In the genomic region with DNA sequence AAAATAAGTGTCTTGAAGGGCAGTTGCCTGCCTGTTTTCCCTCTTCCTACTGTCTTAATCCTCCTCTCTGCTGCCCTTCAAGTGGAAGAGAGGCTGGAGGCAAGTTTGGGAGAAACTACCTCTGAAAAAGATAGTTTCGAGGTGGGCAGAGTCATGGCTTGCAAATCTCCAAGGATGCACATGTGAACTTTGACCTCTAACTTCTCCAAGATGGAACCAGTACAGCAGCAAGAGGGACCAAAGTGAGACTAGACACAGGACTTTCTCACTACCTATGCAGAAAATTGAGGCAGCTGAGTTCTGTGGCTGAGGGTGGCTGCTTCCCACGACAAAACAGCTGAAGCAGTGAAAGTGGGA, we compare ENCODE assay signal across 9 cellular contexts. TPM values are rescaled to one million over a fixed set of nuclear protein-coding genes. Genes with fewer than 3 reads are reported as not detected.
DNase-seq lines count a peak whose midpoint lies in the region; ATAC-seq, FAIRE-seq and TF ChIP-seq lines count a peak whose summit lies in the region.
"Had no signal": no experiment of that assay in that cellular context is flagged by ENCODE, and none has a peak within 500 bp of the region (broad histone marks: within the 10 kb centered on the region; RNA-seq: fewer than 3 reads in every experiment).

No MANE protein-coding gene starts in this region.

- 79% methylated on average over 2 of the region's 2 CpGs for WGBS in A549 (ENCODE audit: missing lambda C conversion rate)

- H3K27me3 ChIP-seq in GM23338 (ENCODE audit: insufficient read depth) (peaks cover 52% of the 10 kb centered on the region), A673 (replicated peaks; ENCODE audit: insufficient read depth, low read depth, low read length, poor library complexity) (no peaks in the 10 kb centered on the region)

- CTCF ChIA-PET in A549 (lab: Yijun Ruan, JAX) = interaction anchor here (0.6 to 6.1 kb wide), 35 partner anchors 9 to 349 kb away, joined by 3 to 76 read pairs (median 4); a partner anchor contains a TSS
- CTCF ChIA-PET in A673 (lab: Charles Lee) = interaction anchor here (1.0 kb wide), 1 partner anchor 8 kb away, joined by 3 read pairs; no protein-coding TSS in a partner anchor

- no peak overlapping the region for H3K27ac Mint-ChIP-seq in GM23338
- no peak overlapping the region for H3K27ac Mint-ChIP-seq in activated naive CD8-positive, alpha-beta T cell treated with anti-CD3 and anti-CD28 coated beads for 36 hours

- H3K9me2 ChIP-seq in GM23338 (ENCODE audit: insufficient read depth) = no peaks in the 10 kb centered on the region

- peaks cover 54% of the 10 kb centered on the region for H3K27me3 Mint-ChIP-seq in GM23338 (ENCODE audit: insufficient read depth, low read depth, poor library complexity)
- peaks cover 47% of the 10 kb centered on the region for H3K27me3 Mint-ChIP-seq in activated naive CD8-positive, alpha-beta T cell treated with anti-CD3 and anti-CD28 coated beads for 36 hours

- H3K36me3 Mint-ChIP-seq in GM23338 (ENCODE audit: low read depth) = no peaks in the 10 kb centered on the region
- no peaks in the 10 kb centered on the region for H3K36me3 Mint-ChIP-seq in activated naive CD8-positive, alpha-beta T cell treated with anti-CD3 and anti-CD28 coated beads for 36 hours

- H3K9me3 Mint-ChIP-seq in GM23338 = no peaks in the 10 kb centered on the region
- H3K9me3 Mint-ChIP-seq in activated naive CD8-positive, alpha-beta T cell treated with anti-CD3 and anti-CD28 coated beads for 36 hours = no peaks in the 10 kb centered on the region

- POLR2A ChIA-PET in A549 (lab: Yijun Ruan, JAX) = interaction anchor here (1.2 kb wide), 1 partner anchor 492 kb away, joined by 3 read pairs; no protein-coding TSS in a partner anchor
- POLR2A ChIA-PET in A673 (lab: Charles Lee; ENCODE audit: low non-redundant PET) = no interaction called here

- TF ChIP-seq RAD21 in A549 (conservative IDR thresholded peaks at IDR 0.05 in 1 of 2, IDR thresholded peaks at IDR 0.05 in 1 of 2) = no peak

- ATAC-seq in A549 (no peak), GM23338 (no peak)

- H2AFZ ChIP-seq in GM23338 = peak overlapping the region; percentile 91; the same call in 1 of the 2 replicates

- TF ChIP-seq CTCF in A549 (IDR thresholded peaks at IDR 0.05) (no peak), GM23338 (conservative IDR thresholded peaks at IDR 0.05; ENCODE audit: low read depth in 2 of 2) (no peak), A673 (conservative IDR thresholded peaks at IDR 0.05; ENCODE audit: low read depth, low read length) (no peak)

- H3K9me3 ChIP-seq in A549 (no peaks in the 10 kb centered on the region), A673 (ENCODE audit: low read depth, low read length, poor library complexity, severe bottlenecking) (no peaks in the 10 kb centered on the region)
- H3K9me3 ChIP-seq: sigmoid colon had no signal

- TF ChIP-seq POLR2A in A549 (IDR thresholded peaks at IDR 0.05; ENCODE audit: low read length) = no peak

- DNase-seq in A549 (ENCODE audit: low read depth in 1 of 2, low spot score in 1 of 2) (no peak), GM23338 (ENCODE audit: low spot score) (no peak), A673 (ENCODE audit: low spot score) (no peak), inferior parietal cortex (ENCODE audit: extremely low spot score) (no peak)
- no peak for DNase-seq in activated naive CD8-positive, alpha-beta T cell treated with anti-CD3 and anti-CD28 coated beads for 36 hours
- DNase-seq in stimulated activated CD4-positive, alpha-beta T cell treated with anti-CD3 and anti-CD28 coated beads, Interleukin-4, amount 100 ng/mL, for 4 hours = no peak
- DNase-seq: SIG-M5 had no signal

- peak overlapping the region; percentile 65 for H3K4me3 Mint-ChIP-seq in GM23338
- peak overlapping the region; percentile 57 for H3K4me3 Mint-ChIP-seq in activated naive CD8-positive, alpha-beta T cell treated with anti-CD3 and anti-CD28 coated beads for 36 hours

- no TSS peak for BruUV-seq in A673 (replicated peaks; lab: Mats Ljungman, UMichigan)

- H3K36me3 ChIP-seq in GM23338 (ENCODE audit: insufficient read depth) (no peaks in the 10 kb centered on the region), A673 (ENCODE audit: insufficient read depth, low read length, poor library complexity, severe bottlenecking) (no peaks in the 10 kb centered on the region)
- H3K36me3 ChIP-seq: sigmoid colon had no signal

- peaks cover 14% of the 10 kb centered on the region for H3F3A ChIP-seq in GM23338 (replicated peaks; ENCODE audit: low read depth)

- H3K79me2 ChIP-seq in GM23338 (replicated peaks; ENCODE audit: insufficient read depth) = no peaks in the 10 kb centered on the region

- H4K20me1 ChIP-seq in GM23338 (replicated peaks; ENCODE audit: insufficient read depth) = peaks cover 4% of the 10 kb centered on the region; the same call in 1 of the 2 replicates

- H3K4me1 Mint-ChIP-seq in GM23338 = peaks cover 35% of the 10 kb centered on the region
- H3K4me1 Mint-ChIP-seq in activated naive CD8-positive, alpha-beta T cell treated with anti-CD3 and anti-CD28 coated beads for 36 hours = peaks cover 39% of the 10 kb centered on the region

- intact Hi-C loops in A673 (cut with micrococcal nuclease; ENCODE audit: unreplicated experiment) = no loop called here

- H3K4me2 ChIP-seq in A549 (peak overlapping the region; percentile 97), GM23338 (peak overlapping the region; percentile 96; the same call in 1 of the 2 replicates)

- TF ChIP-seq EP300 in A549 (IDR thresholded peaks at IDR 0.05) = no peak

- no peak overlapping the region for H3K27ac ChIP-seq in A549
- H3K27ac ChIP-seq in GM23338 (ENCODE audit: low read depth) = no peak overlapping the region
- H3K27ac ChIP-seq in A673 (ENCODE audit: low read depth, low read length, poor library complexity, severe bottlenecking) = no peak overlapping the region
- H3K27ac ChIP-seq: sigmoid colon had no signal

- FAIRE-seq in A549 (lab: Jason Lieb, UNC) = no peak

- no peak overlapping the region; the same call in 2 of the 3 replicates for H3K4me3 ChIP-seq in A549
- H3K4me3 ChIP-seq in GM23338 = peak overlapping the region; percentile 84; the same call in 1 of the 2 replicates
- H3K4me3 ChIP-seq in A673 (ENCODE audit: low read depth, low read length, poor library complexity, severe bottlenecking) = no peak overlapping the region

- H3K4me1 ChIP-seq in A549 (peaks cover 38% of the 10 kb centered on the region), GM23338 (ENCODE audit: insufficient read depth) (peaks cover 13% of the 10 kb centered on the region; the same call in 1 of the 2 replicates), A673 (ENCODE audit: insufficient read depth, low read length, poor library complexity, severe bottlenecking) (peaks cover 4% of the 10 kb centered on the region)

RNA-seq across cellular contexts. Expression of a gene that starts 0.9 kb away (rescaled TPM):
- 0.24 and 0.25 TPM in 2 replicates for polyA plus RNA-seq in A549 (2011; rRNA removed)
- 0.65 and 0.91 TPM in 2 replicates for polyA plus RNA-seq in A549 (2012; cell fraction: cytosol; rRNA removed)
- polyA plus RNA-seq in A549 (2012; cell fraction: nucleus; rRNA removed) = 2.0 TPM in 2 replicates
- 0.37 to 0.40 TPM (median 0.39 TPM) in 3 replicates for polyA plus RNA-seq in A549 (2017; fragmentation: RNase III; extraction: RNeasy Plus Mini Kit Qiagen cat#74134 plus additional on column Dnase treatment)
- 0.68 and 0.74 TPM in 2 replicates for polyA minus RNA-seq in A549 (2011; rRNA and poly(A)+ RNA removed)
- total RNA-seq in GM23338 (2014; rRNA removed; shearing (Covaris generic)) = 0.08 and 0.49 TPM in 2 replicates
- 0.05 and 0.08 TPM in 2 replicates for polyA plus RNA-seq in GM23338 (2016; fragmentation: Nextera tagmentation; extraction: Ambion mirVana)
- under 1 TPM; 0.39 to 0.44 TPM for total RNA-seq in activated naive CD8-positive, alpha-beta T cell treated with anti-CD3 and anti-CD28 coated beads for 36 hours
- total RNA-seq in A673 (2021) = 0.28 TPM in 1 of 2 replicates, not detected in the other
- total RNA-seq: sigmoid colon had no signal

RNA-seq across cellular contexts. Expression of a gene that starts 3.4 kb away (rescaled TPM):
- not detected in 2 replicates for polyA plus RNA-seq in A549 (2011; rRNA removed)
- polyA plus RNA-seq in A549 (2012; cell fraction: cytosol; rRNA removed) = not detected in 2 replicates
- polyA plus RNA-seq in A549 (2012; cell fraction: nucleus; rRNA removed) = not detected in 2 replicates
- polyA plus RNA-seq in A549 (2017; fragmentation: RNase III; extraction: RNeasy Plus Mini Kit Qiagen cat#74134 plus additional on column Dnase treatment) = 0.18 TPM in 1 of 3 replicates, not detected in the others
- polyA minus RNA-seq in A549 (2011; rRNA and poly(A)+ RNA removed) = not detected in 2 replicates
- not detected in 2 replicates for total RNA-seq in GM23338 (2014; rRNA removed; shearing (Covaris generic))
- polyA plus RNA-seq in GM23338 (2016; fragmentation: Nextera tagmentation; extraction: Ambion mirVana) = 0.70 TPM in 1 of 2 replicates, not detected in the other
- not detected for total RNA-seq in activated naive CD8-positive, alpha-beta T cell treated with anti-CD3 and anti-CD28 coated beads for 36 hours
- total RNA-seq in A673 (2021) = not detected in 2 replicates
- total RNA-seq: lung microvascular endothelial cell, sigmoid colon had no signal
- polyA plus RNA-seq: sigmoid colon had no signal

RNA-seq across cellular contexts. Expression of a gene that starts 12.5 kb away (rescaled TPM):
- 12.3 and 14.2 TPM in 2 replicates for polyA plus RNA-seq in A549 (2011; rRNA removed)
- 10.2 and 15.0 TPM in 2 replicates for polyA plus RNA-seq in A549 (2012; cell fraction: cytosol; rRNA removed)
- 32.5 and 54.6 TPM in 2 replicates for polyA plus RNA-seq in A549 (2012; cell fraction: nucleus; rRNA removed)
- polyA plus RNA-seq in A549 (2017; fragmentation: RNase III; extraction: RNeasy Plus Mini Kit Qiagen cat#74134 plus additional on column Dnase treatment) = 19.4 to 25.7 TPM (median 23.4 TPM) in 3 replicates
- 13.2 and 13.7 TPM in 2 replicates for polyA minus RNA-seq in A549 (2011; rRNA and poly(A)+ RNA removed)
- 6.4 and 13.8 TPM in 2 replicates for total RNA-seq in GM23338 (2014; rRNA removed; shearing (Covaris generic))
- polyA plus RNA-seq in GM23338 (2016; fragmentation: Nextera tagmentation; extraction: Ambion mirVana) = 3.0 and 4.0 TPM in 2 replicates
- 10 to 100 TPM; 13.6 to 14.6 TPM for total RNA-seq in activated naive CD8-positive, alpha-beta T cell treated with anti-CD3 and anti-CD28 coated beads for 36 hours
- 3.7 and 3.9 TPM in 2 replicates for total RNA-seq in A673 (2021)

RNA-seq across cellular contexts. Expression of a gene that starts 27.0 kb away (rescaled TPM):
- polyA plus RNA-seq in A549 (2011; rRNA removed) (171 and 179 TPM in 2 replicates), A549 (2017; fragmentation: RNase III; extraction: RNeasy Plus Mini Kit Qiagen cat#74134 plus additional on column Dnase treatment) (217 to 229 TPM (median 222 TPM) in 3 replicates), GM23338 (2016; fragmentation: Nextera tagmentation; extraction: Ambion mirVana) (23.9 and 28.2 TPM in 2 replicates)
- polyA plus RNA-seq in A549 (2012; cell fraction: cytosol; rRNA removed) = 325 and 406 TPM in 2 replicates
- polyA plus RNA-seq in A549 (2012; cell fraction: nucleus; rRNA removed) = 250 and 251 TPM in 2 replicates
- polyA minus RNA-seq in A549 (2011; rRNA and poly(A)+ RNA removed) = 96.3 and 96.5 TPM in 2 replicates
- 53.2 and 64.2 TPM in 2 replicates for total RNA-seq in GM23338 (2014; rRNA removed; shearing (Covaris generic))
- total RNA-seq in activated naive CD8-positive, alpha-beta T cell treated with anti-CD3 and anti-CD28 coated beads for 36 hours = 10 to 100 TPM; 44.4 to 48.9 TPM
- total RNA-seq in A673 (2021) = 65.1 and 67.5 TPM in 2 replicates

RNA-seq across cellular contexts. Expression of a gene that starts 59.2 kb away (rescaled TPM):
- polyA plus RNA-seq in A549 (2011; rRNA removed) (0.04 TPM in 1 of 2 replicates, not detected in the other), A549 (2017; fragmentation: RNase III; extraction: RNeasy Plus Mini Kit Qiagen cat#74134 plus additional on column Dnase treatment) (not detected in 3 replicates), GM23338 (2016; fragmentation: Nextera tagmentation; extraction: Ambion mirVana) (0.26 and 0.31 TPM in 2 replicates)
- 0.06 and 0.07 TPM in 2 replicates for polyA plus RNA-seq in A549 (2012; cell fraction: cytosol; rRNA removed)
- polyA plus RNA-seq in A549 (2012; cell fraction: nucleus; rRNA removed) = 0.11 and 0.18 TPM in 2 replicates
- not detected in 2 replicates for polyA minus RNA-seq in A549 (2011; rRNA and poly(A)+ RNA removed)
- 0.52 TPM in 1 of 2 replicates, not detected in the other for total RNA-seq in GM23338 (2014; rRNA removed; shearing (Covaris generic))
- total RNA-seq in activated naive CD8-positive, alpha-beta T cell treated with anti-CD3 and anti-CD28 coated beads for 36 hours = under 1 TPM; 0.18 to 0.33 TPM
- not detected in 2 replicates for total RNA-seq in A673 (2021)
- total RNA-seq: lung microvascular endothelial cell had no signal
